ENCODE assay signal across 1 cellular context in the genomic region with DNA sequence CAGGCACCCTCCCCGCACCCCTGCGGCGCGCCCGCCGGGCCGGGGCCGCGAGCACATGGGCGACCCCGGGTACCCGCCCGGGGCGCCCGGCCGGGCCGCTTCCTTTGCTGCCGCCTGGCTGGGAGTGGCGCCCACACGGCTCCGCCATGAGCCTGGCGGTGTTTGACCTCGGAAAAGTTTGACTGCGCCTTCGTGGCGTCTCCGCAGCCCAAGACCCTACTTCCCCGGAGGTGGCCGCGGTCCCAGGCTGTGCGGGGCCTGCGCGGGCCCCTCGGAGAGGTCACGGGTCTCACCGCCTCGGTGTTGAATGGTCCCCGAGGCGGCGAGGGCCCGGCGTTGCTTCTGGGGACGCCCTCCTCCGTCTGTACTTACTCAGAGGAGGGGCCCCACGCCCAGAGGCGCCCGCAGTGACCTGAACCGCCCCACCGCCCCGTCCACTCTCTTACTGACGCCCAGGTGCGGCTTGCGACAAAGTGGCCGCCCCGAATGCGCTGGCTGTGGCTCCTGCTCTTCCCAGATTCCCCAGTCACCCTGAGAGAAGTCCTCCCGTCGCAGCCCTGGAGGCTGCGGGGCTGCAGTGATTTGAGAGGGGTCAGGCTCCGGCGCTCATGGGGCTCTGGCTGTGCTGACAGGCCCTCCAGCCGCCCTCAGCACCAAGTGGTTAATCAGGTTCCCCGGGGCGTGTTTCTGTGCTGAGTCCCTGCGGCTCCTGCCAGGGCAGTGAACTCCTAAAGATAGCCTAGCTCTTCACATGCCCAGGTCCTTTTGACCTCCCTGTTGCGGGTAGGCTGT.
TF ChIP-seq lines count a peak whose summit lies in the region.

No MANE protein-coding gene starts in this region.

TF ChIP-seq in A549, 52 proteins besides CTCF, POLR2A, EP300 and RAD21 (continued from another document):
- TF ChIP-seq RNF2 (IDR thresholded peaks at IDR 0.05; ENCODE audit: borderline replicate concordance, low read depth), result no peak
